In the genomic region with DNA sequence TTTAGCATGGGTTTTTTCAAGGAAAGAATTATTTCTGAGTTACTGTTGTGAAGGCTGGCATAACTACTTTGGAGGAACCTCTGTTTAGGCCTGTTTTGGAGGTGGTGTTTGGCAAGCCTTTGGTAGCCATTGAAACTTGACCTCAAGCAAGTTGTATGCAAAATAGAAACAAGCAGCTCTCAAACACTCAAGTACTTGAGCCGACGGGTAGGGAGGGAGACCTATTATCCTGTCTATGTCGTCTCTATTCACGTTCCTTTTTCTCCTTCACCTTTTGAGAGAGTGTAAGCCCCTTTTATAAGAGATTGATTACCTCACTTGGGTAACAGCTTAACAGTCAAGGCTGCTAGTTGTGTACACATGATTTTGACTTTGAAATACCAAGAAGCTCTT, we compare ENCODE assay signal across 18 cellular contexts.
DNase-seq lines count a peak whose midpoint lies in the region; ATAC-seq and TF ChIP-seq lines count a peak whose summit lies in the region.
"Had no signal": no experiment of that assay in that cellular context is flagged by ENCODE, and none has a peak within 500 bp of the region (broad histone marks: within the 10 kb centered on the region; RNA-seq: fewer than 3 reads in every experiment).

No MANE protein-coding gene starts in this region.

- no peaks in the 10 kb centered on the region for H3K27me3 ChIP-seq in uterus
- H3K27me3 ChIP-seq: transverse colon had no signal

- DNase-seq in NCI-H82 (lab: John Stamatoyannopoulos, UW), result peak; percentile 15
- no peak for DNase-seq in NCI-H82 treated with DMSO at 0.1 percent for 48 hours (lab: John Stamatoyannopoulos, UW; ENCODE audit: unreplicated experiment)
- peak; percentile 19 for DNase-seq in NCI-H69 (lab: John Stamatoyannopoulos, UW)
- DNase-seq in iPS DF 19.7 (ENCODE audit: low read depth, low spot score), result peak; percentile 54
- DNase-seq in uterus, result no peak
- DNase-seq in NCI-H2081 treated with DMSO at 0.1 percent for 48 hours (lab: John Stamatoyannopoulos, UW), result no peak
- no peak for DNase-seq in stimulated activated naive B cell treated with anti-CD40 and anti-IgM and Interleukin-4, amounts not matched to agents 10 μg/mL and 1 μg/mL and 100 μg/mL, for 72 hours
- DNase-seq: activated CD4-positive, alpha-beta T cell treated with anti-CD3 and anti-CD28 coated beads for 36 hours; EL; left colon; naive B cell; RPMI8226; stimulated activated CD4-positive, alpha-beta T cell treated with anti-CD3 and anti-CD28 coated beads, Interleukin-2, amount 100 ng/mL, for 24 hours; T-helper 17 cell; transverse colon had no signal

- H3K4me1 ChIP-seq in uterus, result peaks cover 0 to 5% of the 10 kb centered on the region in 2 donors
- H3K4me1 ChIP-seq: transverse colon had no signal

- intact Hi-C loops in uterus (cut with DNase I; ENCODE audit: low total_unique reads), result no loop called here

- peaks cover 0 to 2% of the 10 kb centered on the region in 2 donors for H3K9me3 Mint-ChIP-seq in stimulated activated naive B cell treated with anti-CD40 and anti-IgM and Interleukin-4, amounts not matched to agents 10 μg/mL and 1 μg/mL and 100 μg/mL, for 72 hours

- no peak for TF ChIP-seq POLR2A in uterus (IDR thresholded peaks at IDR 0.05)

- H3K4me3 ChIP-seq in uterus, result no peak overlapping the region
- H3K4me3 ChIP-seq: transverse colon had no signal

- H3K9me3 ChIP-seq in uterus, result no peaks in the 10 kb centered on the region
- H3K9me3 ChIP-seq: transverse colon had no signal

- TF ChIP-seq CTCF in uterus (IDR thresholded peaks at IDR 0.05), result no peak

- no peaks in the 10 kb centered on the region for H3K4me1 Mint-ChIP-seq in stimulated activated naive B cell treated with anti-CD40 and anti-IgM and Interleukin-4, amounts not matched to agents 10 μg/mL and 1 μg/mL and 100 μg/mL, for 72 hours
- H3K4me1 Mint-ChIP-seq: activated CD4-positive, alpha-beta T cell treated with anti-CD3 and anti-CD28 coated beads for 36 hours; CD14-positive monocyte; naive B cell; T-helper 17 cell had no signal

- no peak for ATAC-seq in stimulated activated naive B cell treated with anti-CD40 and anti-IgM and Interleukin-4, amounts not matched to agents 10 μg/mL and 1 μg/mL and 100 μg/mL, for 72 hours (replicated peaks)
- no peak for ATAC-seq in GM21423 (IDR thresholded peaks at IDR 0.05; ENCODE audit: unreplicated experiment)
- ATAC-seq: activated CD4-positive, alpha-beta T cell treated with anti-CD3 and anti-CD28 coated beads for 36 hours; left colon; T-helper 17 cell had no signal

- H3K4me3 Mint-ChIP-seq in stimulated activated naive B cell treated with anti-CD40 and anti-IgM and Interleukin-4, amounts not matched to agents 10 μg/mL and 1 μg/mL and 100 μg/mL, for 72 hours, result no peak overlapping the region
- H3K4me3 Mint-ChIP-seq: activated CD4-positive, alpha-beta T cell treated with anti-CD3 and anti-CD28 coated beads for 36 hours; activated naive CD8-positive, alpha-beta T cell; CD14-positive monocyte; naive B cell; T-helper 17 cell had no signal

- peak overlapping the region; percentile 47 to 73 for H3K27ac ChIP-seq in uterus
- H3K27ac ChIP-seq: transverse colon had no signal

- no peaks in the 10 kb centered on the region for H3K36me3 Mint-ChIP-seq in stimulated activated naive B cell treated with anti-CD40 and anti-IgM and Interleukin-4, amounts not matched to agents 10 μg/mL and 1 μg/mL and 100 μg/mL, for 72 hours
- H3K36me3 Mint-ChIP-seq: activated naive CD8-positive, alpha-beta T cell; CD14-positive monocyte; naive B cell had no signal

- H3K36me3 ChIP-seq in uterus, result no peaks in the 10 kb centered on the region
- H3K36me3 ChIP-seq: transverse colon had no signal

- H3K27ac Mint-ChIP-seq in stimulated activated naive B cell treated with anti-CD40 and anti-IgM and Interleukin-4, amounts not matched to agents 10 μg/mL and 1 μg/mL and 100 μg/mL, for 72 hours, result no peak overlapping the region
- H3K27ac Mint-ChIP-seq: activated CD4-positive, alpha-beta T cell treated with anti-CD3 and anti-CD28 coated beads for 36 hours; activated naive CD8-positive, alpha-beta T cell; CD14-positive monocyte; naive B cell; T-helper 17 cell had no signal

- H3K27me3 Mint-ChIP-seq in stimulated activated naive B cell treated with anti-CD40 and anti-IgM and Interleukin-4, amounts not matched to agents 10 μg/mL and 1 μg/mL and 100 μg/mL, for 72 hours, result no peaks in the 10 kb centered on the region
- H3K27me3 Mint-ChIP-seq: activated CD4-positive, alpha-beta T cell treated with anti-CD3 and anti-CD28 coated beads for 36 hours; activated naive CD8-positive, alpha-beta T cell; naive B cell; T-helper 17 cell had no signal

Comparison
In these comparisons a context has a peak if more than half of its experiments do, and no peak if none do; other contexts are left out.
1. DNase-seq: peak in NCI-H82 (single experiment), NCI-H69 (single experiment) and iPS DF 19.7 (single experiment); none in NCI-H82 treated with DMSO at 0.1 percent for 48 hours (single experiment), uterus (0 of 2), NCI-H2081 treated with DMSO at 0.1 percent for 48 hours (single experiment) and stimulated activated naive B cell treated with anti-CD40 and anti-IgM and Interleukin-4, amounts not matched to agents 10 μg/mL and 1 μg/mL and 100 μg/mL, for 72 hours (single experiment).